Comparison of ENCODE assay signal across 18 cellular contexts in genomic region chr10:47035447-47036337, GRCh38.
A peak's percentile ranks its signal among the peaks of the same experiment; 100 is the strongest.
DNase-seq lines count a peak whose midpoint lies in the region; ATAC-seq, FAIRE-seq and TF ChIP-seq lines count a peak whose summit lies in the region.
"Had no signal": no experiment of that assay in that cellular context is flagged by ENCODE, and none has a peak within 500 bp of the region (broad histone marks: within the 10 kb centered on the region; RNA-seq: fewer than 3 reads in every experiment).

No MANE protein-coding gene starts in this region.

- H2BK120ac ChIP-seq in H1 (replicated peaks; ENCODE audit: low read depth, low read length): no peak overlapping the region

- H3K4me2 ChIP-seq in OCI-LY3 (ENCODE audit: low read length) (0 out of 2 replicates have a peak overlapping the region, but pooled peaks have one; percentile 24), H1 (ENCODE audit: insufficient read depth in 1 of 2, low read depth in 2 of 2, low read length in 2 of 2) (no peak overlapping the region)
- H3K4me2 ChIP-seq: PC-9 had no signal

- CTCF ChIA-PET in H1 (lab: Charles Lee; ENCODE audit: partially characterized antibody): interaction anchor here (2.1 to 13.8 kb wide), 4 partner anchors 10 to 274 kb away, joined by 15 to 180 read pairs (median 48); no protein-coding TSS in a partner anchor

- no peak overlapping the region for H4K91ac ChIP-seq in H1 (replicated peaks; ENCODE audit: insufficient read length, low read length)

- H3K23me2 ChIP-seq in H1 (ENCODE audit: low read depth, low read length): no peaks in the 10 kb centered on the region

- H3K9me3 ChIP-seq in OCI-LY3 (ENCODE audit: insufficient read depth, low read length) (no peaks in the 10 kb centered on the region), H1 (ENCODE audit: insufficient read depth in 2 of 2, low read depth in 1 of 2, low read length in 1 of 2) (no peaks in the 10 kb centered on the region), spleen (no peaks in the 10 kb centered on the region), gastrocnemius medialis (no peaks in the 10 kb centered on the region)
- H3K9me3 ChIP-seq: MG63 had no signal

- no peak overlapping the region for H2BK5ac ChIP-seq in H1 (ENCODE audit: low read depth, low read length)

- ATAC-seq in Right ventricle myocardium inferior (no peak), left ventricle myocardium superior (no peak), gastrocnemius medialis (no peak), GM18909 (IDR thresholded peaks at IDR 0.05; ENCODE audit: poor library complexity, unreplicated experiment) (no peak)

- H3K27ac ChIP-seq in OCI-LY3 (ENCODE audit: low read length) (no peak overlapping the region), H1 (ENCODE audit: low read depth, low read length) (no peak overlapping the region), spleen (no peak overlapping the region), gastrocnemius medialis (no peak overlapping the region)
- H3K27ac ChIP-seq: PC-9 had no signal

- no peak for TF ChIP-seq POLR2A in H1 (IDR thresholded peaks at IDR 0.05; ENCODE audit: control extremely low read depth in 1 of 2, low read depth in 2 of 2, low read length in 2 of 2)
- TF ChIP-seq POLR2A in spleen (IDR thresholded peaks at IDR 0.05): no peak
- TF ChIP-seq POLR2A in gastrocnemius medialis (IDR thresholded peaks at IDR 0.05): no peak

- no peak overlapping the region for H3K23ac ChIP-seq in H1 (ENCODE audit: insufficient read length)

- no peak for TF ChIP-seq RAD21 in H1 (IDR thresholded peaks at IDR 0.05 in 1 of 2, conservative IDR thresholded peaks at IDR 0.05 in 1 of 2; ENCODE audit: low read depth in 2 of 2, low read length in 2 of 2)

- H4K20me1 ChIP-seq in OCI-LY3 (ENCODE audit: insufficient read depth, low read length) (no peaks in the 10 kb centered on the region), H1 (replicated peaks in 1 of 2; ENCODE audit: control insufficient read depth in 1 of 2, insufficient read depth in 2 of 2, low read length in 2 of 2) (no peaks in the 10 kb centered on the region)

- H3K79me2 ChIP-seq in OCI-LY3 (ENCODE audit: low read length) (no peaks in the 10 kb centered on the region), H1 (ENCODE audit: control insufficient read depth in 1 of 2, insufficient read depth in 2 of 2, low read length in 2 of 2) (no peaks in the 10 kb centered on the region)

- peak overlapping the region; percentile 54; the same call in 1 of the 2 replicates for H4K8ac ChIP-seq in H1 (ENCODE audit: extremely low read depth, insufficient read depth, low read length)

- H4K5ac ChIP-seq in H1 (ENCODE audit: insufficient read length, low read depth, low read length): no peak overlapping the region

- H3K4ac ChIP-seq in H1 (replicated peaks; ENCODE audit: insufficient read length, low read depth, low read length): no peak overlapping the region

- DNase-seq in Right ventricle myocardium inferior (ENCODE audit: missing footprints) (peak; percentile 9), left ventricle myocardium superior (no peak), H1 (ENCODE audit: low read depth in 1 of 2, low spot score in 2 of 2) (no peak), spleen (peak; percentile 59), gastrocnemius medialis (no peak)
- DNase-seq: COR-L47, GF-D8, Karpas-422, MG63, NCI-H1092, NCI-H146, NCI-H2081, NCI-H748 treated with DMSO at 0.1 percent for 48 hours, PC-9 had no signal

- intact Hi-C loops in Right ventricle myocardium inferior (cut with DNase I): no loop called here
- intact Hi-C loops in left ventricle myocardium superior (cut with micrococcal nuclease): no loop called here
- intact Hi-C loops in spleen (cut with DNase I; ENCODE audit: low total_unique reads): no loop called here
- intact Hi-C loops in gastrocnemius medialis (cut with DNase I; ENCODE audit: low total_unique reads): no loop called here

- no peak overlapping the region for H2AK5ac ChIP-seq in H1 (ENCODE audit: low read depth, low read length)

- whole genome bisulfite sequencing in H1 (ENCODE audit: extremely low coverage in 1 of 2, insufficient coverage in 1 of 2, insufficient read length in 1 of 2, insufficient replicate concordance in 2 of 2, low coverage in 1 of 2, low lambda C conversion rate in 2 of 2, missing lambda C conversion rate in 1 of 2), 2 experiments: 86% methylated on average over 6 of the region's 6 CpGs; no CpG with 5 or more reads in 1 of the 2 experiments
- 83 to 94% (median 88%) methylated on average over 4 to 6 of the region's 6 CpGs for whole genome bisulfite sequencing in spleen, 5 donors

- H3K9ac ChIP-seq in OCI-LY3 (ENCODE audit: low read length) (no peak overlapping the region), H1 (replicated peaks in 1 of 4; ENCODE audit: extremely low read depth in 1 of 4, low read depth in 3 of 4, low read length in 3 of 4) (no peak overlapping the region)

- H3K14ac ChIP-seq in H1 (ENCODE audit: insufficient read length): no peak overlapping the region

- FAIRE-seq in H1 (lab: Jason Lieb, UNC): no peak
- FAIRE-seq: GM12892, H54 had no signal

- H3K27me3 ChIP-seq in OCI-LY3 (ENCODE audit: low read depth, low read length): no peaks in the 10 kb centered on the region
- H3K27me3 ChIP-seq in H1 (replicated peaks in 1 of 4; ENCODE audit: control insufficient read depth in 3 of 4, extremely low read depth in 1 of 4, insufficient read depth in 3 of 4, low read length in 3 of 4): no peaks in the 10 kb centered on the region
- no peaks in the 10 kb centered on the region for H3K27me3 ChIP-seq in spleen (replicated peaks in 1 of 7)
- no peaks in the 10 kb centered on the region for H3K27me3 ChIP-seq in gastrocnemius medialis
- H3K27me3 ChIP-seq: MG63 had no signal

- H2BK12ac ChIP-seq in H1 (ENCODE audit: low read depth, low read length): no peak overlapping the region

- peaks cover 14% of the 10 kb centered on the region for H3K4me1 ChIP-seq in OCI-LY3 (ENCODE audit: low read length)
- H3K4me1 ChIP-seq in H1 (replicated peaks in 1 of 4; ENCODE audit: control insufficient read depth in 3 of 4, insufficient read depth in 4 of 4, low read length in 3 of 4): no peaks in the 10 kb centered on the region
- H3K4me1 ChIP-seq in spleen: no peaks in the 10 kb centered on the region
- no peaks in the 10 kb centered on the region for H3K4me1 ChIP-seq in gastrocnemius medialis

- no peak overlapping the region for H2BK15ac ChIP-seq in H1 (ENCODE audit: low read length)

- no peak overlapping the region for H3K18ac ChIP-seq in H1 (ENCODE audit: extremely low read depth, low read length)

- in situ Hi-C loops in gastrocnemius medialis (cut with MboI; ENCODE audit: low sequenced_read_pairs in 4 of 4): loop anchor here in 2 of 4 donors (10.0 kb wide), 2 partner anchors 269 to 279 kb away; partner anchors contain the start of gene GDF10 (in 1 of the 2)

- no peak for TF ChIP-seq EP300 in H1 (IDR thresholded peaks at IDR 0.05; ENCODE audit: borderline replicate concordance in 1 of 2, low read depth in 2 of 2, low read length in 2 of 2)

- POLR2A ChIA-PET in H1 (lab: Charles Lee; ENCODE audit: partially characterized antibody): no interaction called here

- H3K36me3 ChIP-seq in OCI-LY3 (replicated peaks; ENCODE audit: low read depth, low read length): no peaks in the 10 kb centered on the region
- H3K36me3 ChIP-seq in H1 (ENCODE audit: control insufficient read depth in 2 of 4, insufficient read depth in 4 of 4, low read length in 3 of 4): no peaks in the 10 kb centered on the region
- no peaks in the 10 kb centered on the region for H3K36me3 ChIP-seq in spleen
- no peaks in the 10 kb centered on the region for H3K36me3 ChIP-seq in gastrocnemius medialis
- H3K36me3 ChIP-seq: MG63 had no signal

- H3K79me1 ChIP-seq in H1 (ENCODE audit: low read depth, low read length): no peaks in the 10 kb centered on the region

- TF ChIP-seq CTCF in OCI-LY3 (IDR thresholded peaks at IDR 0.05; ENCODE audit: low read depth, low read length) (no peak), H1 (IDR thresholded peaks at IDR 0.05; ENCODE audit: control extremely low read depth in 1 of 3, insufficient read depth in 1 of 3, low read depth in 1 of 3, low read length in 3 of 3) (no peak), spleen (IDR thresholded peaks at IDR 0.05 in 8 of 11, conservative IDR thresholded peaks at IDR 0.05 in 3 of 11) (no peak), gastrocnemius medialis (IDR thresholded peaks at IDR 0.05 in 4 of 5, conservative IDR thresholded peaks at IDR 0.05 in 1 of 5) (no peak)

- no peak overlapping the region for H3K4me3 ChIP-seq in OCI-LY3 (ENCODE audit: low read length)
- H3K4me3 ChIP-seq in H1 (ENCODE audit: extremely low read depth in 1 of 4, insufficient read depth in 2 of 4, low read depth in 3 of 4, low read length in 4 of 4): no peak overlapping the region
- H3K4me3 ChIP-seq in spleen: no peak overlapping the region
- no peak overlapping the region for H3K4me3 ChIP-seq in gastrocnemius medialis
- H3K4me3 ChIP-seq: MG63, PC-9 had no signal

- no peak overlapping the region for H3K56ac ChIP-seq in H1 (replicated peaks; ENCODE audit: insufficient read length, low read depth, low read length)

- H2BK20ac ChIP-seq in H1 (ENCODE audit: low read length): no peak overlapping the region

- H2AFZ ChIP-seq in OCI-LY3 (ENCODE audit: low read depth, low read length): no peak overlapping the region
- H2AFZ ChIP-seq in H1 (ENCODE audit: low read length): no peak overlapping the region
- H2AFZ ChIP-seq: PC-9 had no signal

TF ChIP-seq in H1, 55 proteins besides CTCF, POLR2A, EP300 and RAD21 (continues in another document):
- TF ChIP-seq SIN3A (conservative IDR thresholded peaks at IDR 0.05 in 1 of 2, IDR thresholded peaks at IDR 0.05 in 1 of 2; ENCODE audit: low read depth in 1 of 2, low read length in 2 of 2) (no peak), NANOG (IDR thresholded peaks at IDR 0.05; ENCODE audit: insufficient read depth, low read depth, low read length, poor library complexity, severe bottlenecking) (no peak), YY1 (IDR thresholded peaks at IDR 0.05; ENCODE audit: low read depth, low read length) (no peak), KDM5A (IDR thresholded peaks at IDR 0.05; ENCODE audit: low read length) (no peak), MAX (IDR thresholded peaks at IDR 0.05) (no peak), TCF12 (IDR thresholded peaks at IDR 0.05; ENCODE audit: low read depth, low read length) (no peak), TEAD4 (IDR thresholded peaks at IDR 0.05; ENCODE audit: low read depth, low read length) (no peak)
- TF ChIP-seq, protein P1, sequence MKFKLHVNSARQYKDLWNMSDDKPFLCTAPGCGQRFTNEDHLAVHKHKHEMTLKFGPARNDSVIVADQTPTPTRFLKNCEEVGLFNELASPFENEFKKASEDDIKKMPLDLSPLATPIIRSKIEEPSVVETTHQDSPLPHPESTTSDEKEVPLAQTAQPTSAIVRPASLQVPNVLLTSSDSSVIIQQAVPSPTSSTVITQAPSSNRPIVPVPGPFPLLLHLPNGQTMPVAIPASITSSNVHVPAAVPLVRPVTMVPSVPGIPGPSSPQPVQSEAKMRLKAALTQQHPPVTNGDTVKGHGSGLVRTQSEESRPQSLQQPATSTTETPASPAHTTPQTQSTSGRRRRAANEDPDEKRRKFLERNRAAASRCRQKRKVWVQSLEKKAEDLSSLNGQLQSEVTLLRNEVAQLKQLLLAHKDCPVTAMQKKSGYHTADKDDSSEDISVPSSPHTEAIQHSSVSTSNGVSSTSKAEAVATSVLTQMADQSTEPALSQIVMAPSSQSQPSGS (IDR thresholded peaks at IDR 0.05; ENCODE audit: low read length): no peak

Comparison
In these comparisons a context has a peak if more than half of its experiments do, and no peak if none do; other contexts are left out.
1. DNase-seq: peak in Right ventricle myocardium inferior (single experiment) and spleen (single experiment); none in left ventricle myocardium superior (single experiment), H1 (0 of 2) and gastrocnemius medialis (0 of 2).